Comparison of ENCODE assay signal across 1 cellular context in the genomic region with DNA sequence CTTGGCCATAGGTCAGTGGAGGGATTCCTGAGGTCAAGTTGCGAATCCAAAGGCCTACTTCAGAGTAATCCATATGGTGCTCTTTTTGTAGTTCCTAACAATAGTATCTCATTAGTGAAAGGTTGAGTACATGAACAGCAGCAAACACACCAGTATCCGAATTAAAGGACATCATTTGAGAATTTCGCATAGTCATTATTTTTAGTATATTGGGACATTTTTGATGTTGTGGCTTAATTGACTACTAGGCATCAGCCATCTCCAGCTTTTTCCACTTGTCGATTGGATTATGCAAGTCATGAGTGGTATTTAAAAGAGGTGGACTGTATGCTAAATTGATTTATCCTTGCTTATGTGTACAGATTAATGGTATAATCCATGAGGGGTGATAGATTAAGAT.
TF ChIP-seq lines count a peak whose summit lies in the region.

No MANE protein-coding gene starts in this region.

TF ChIP-seq in HCT116, 20 proteins besides CTCF, POLR2A, EP300 and RAD21 (continued from another document):
- TF ChIP-seq, protein P1, sequence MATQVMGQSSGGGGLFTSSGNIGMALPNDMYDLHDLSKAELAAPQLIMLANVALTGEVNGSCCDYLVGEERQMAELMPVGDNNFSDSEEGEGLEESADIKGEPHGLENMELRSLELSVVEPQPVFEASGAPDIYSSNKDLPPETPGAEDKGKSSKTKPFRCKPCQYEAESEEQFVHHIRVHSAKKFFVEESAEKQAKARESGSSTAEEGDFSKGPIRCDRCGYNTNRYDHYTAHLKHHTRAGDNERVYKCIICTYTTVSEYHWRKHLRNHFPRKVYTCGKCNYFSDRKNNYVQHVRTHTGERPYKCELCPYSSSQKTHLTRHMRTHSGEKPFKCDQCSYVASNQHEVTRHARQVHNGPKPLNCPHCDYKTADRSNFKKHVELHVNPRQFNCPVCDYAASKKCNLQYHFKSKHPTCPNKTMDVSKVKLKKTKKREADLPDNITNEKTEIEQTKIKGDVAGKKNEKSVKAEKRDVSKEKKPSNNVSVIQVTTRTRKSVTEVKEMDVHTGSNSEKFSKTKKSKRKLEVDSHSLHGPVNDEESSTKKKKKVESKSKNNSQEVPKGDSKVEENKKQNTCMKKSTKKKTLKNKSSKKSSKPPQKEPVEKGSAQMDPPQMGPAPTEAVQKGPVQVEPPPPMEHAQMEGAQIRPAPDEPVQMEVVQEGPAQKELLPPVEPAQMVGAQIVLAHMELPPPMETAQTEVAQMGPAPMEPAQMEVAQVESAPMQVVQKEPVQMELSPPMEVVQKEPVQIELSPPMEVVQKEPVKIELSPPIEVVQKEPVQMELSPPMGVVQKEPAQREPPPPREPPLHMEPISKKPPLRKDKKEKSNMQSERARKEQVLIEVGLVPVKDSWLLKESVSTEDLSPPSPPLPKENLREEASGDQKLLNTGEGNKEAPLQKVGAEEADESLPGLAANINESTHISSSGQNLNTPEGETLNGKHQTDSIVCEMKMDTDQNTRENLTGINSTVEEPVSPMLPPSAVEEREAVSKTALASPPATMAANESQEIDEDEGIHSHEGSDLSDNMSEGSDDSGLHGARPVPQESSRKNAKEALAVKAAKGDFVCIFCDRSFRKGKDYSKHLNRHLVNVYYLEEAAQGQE (IDR thresholded peaks at IDR 0.05; ENCODE audit: low read depth): no peak
- TF ChIP-seq YY1 (IDR thresholded peaks at IDR 0.05; ENCODE audit: extremely low read depth, insufficient replicate concordance, low read depth, low read length) (no peak), POLR2AphosphoS5 (IDR thresholded peaks at IDR 0.05; ENCODE audit: low read depth, low read length) (no peak), SIN3A (IDR thresholded peaks at IDR 0.05; ENCODE audit: low read depth) (no peak), ELF1 (IDR thresholded peaks at IDR 0.05; ENCODE audit: borderline replicate concordance, low read depth) (no peak), JUND (IDR thresholded peaks at IDR 0.05) (no peak), CBX3 (IDR thresholded peaks at IDR 0.05; ENCODE audit: low read depth) (no peak), ZFX (IDR thresholded peaks at IDR 0.05) (no peak)
